Comparison of ENCODE assay signal across 2 cellular contexts in genomic region chr12:34108405-34108803, GRCh38.
TF ChIP-seq lines count a peak whose summit lies in the region.

No MANE protein-coding gene starts in this region.

TF ChIP-seq in SK-N-SH treated with all-trans-retinoic acid at 6 μM for 48 hours, 23 proteins besides CTCF, POLR2A, EP300 and RAD21 (continued from another document):
- TF ChIP-seq TSHZ2 (CRISPR knock-in tag; IDR thresholded peaks at IDR 0.05), result no peak
- no peak for TF ChIP-seq RARB (CRISPR knock-in tag; IDR thresholded peaks at IDR 0.05)
- no peak for TF ChIP-seq POU6F1 (CRISPR knock-in tag; IDR thresholded peaks at IDR 0.05; ENCODE audit: borderline replicate concordance, low read depth)
- no peak for TF ChIP-seq PPARA (CRISPR knock-in tag; IDR thresholded peaks at IDR 0.05; ENCODE audit: borderline replicate concordance)
- no peak for TF ChIP-seq CREB5 (CRISPR knock-in tag; IDR thresholded peaks at IDR 0.05; ENCODE audit: low read depth)

TF ChIP-seq in SK-N-SH, 30 proteins besides CTCF, POLR2A, EP300 and RAD21 (continued from another document):
- TF ChIP-seq REST (IDR thresholded peaks at IDR 0.05; ENCODE audit: low read depth, low read length), result no peak
- TF ChIP-seq PBX3 (IDR thresholded peaks at IDR 0.05), result no peak
- TF ChIP-seq USF2 (IDR thresholded peaks at IDR 0.05; ENCODE audit: borderline replicate concordance, low read depth, low read length), result no peak
- TF ChIP-seq FOXJ3 (CRISPR knock-in tag; IDR thresholded peaks at IDR 0.05), result no peak
- TF ChIP-seq FOXM1 (IDR thresholded peaks at IDR 0.05; ENCODE audit: low read depth), result no peak
- no peak for TF ChIP-seq MXI1 (IDR thresholded peaks at IDR 0.05; ENCODE audit: low read depth, low read length)
- no peak for TF ChIP-seq CHD2 (IDR thresholded peaks at IDR 0.05; ENCODE audit: low read length, partially characterized antibody)
- TF ChIP-seq RXRA (IDR thresholded peaks at IDR 0.05; ENCODE audit: borderline replicate concordance, low read depth), result no peak
- no peak for TF ChIP-seq YY1 (IDR thresholded peaks at IDR 0.05; ENCODE audit: low read depth)
